19 cellular contexts compared by ENCODE assay signal in genomic region chr2:220646424-220646823, GRCh38.
DNase-seq lines count a peak whose midpoint lies in the region; ATAC-seq and TF ChIP-seq lines count a peak whose summit lies in the region.
"Had no signal": no experiment of that assay in that cellular context is flagged by ENCODE, and none has a peak within 500 bp of the region (broad histone marks: within the 10 kb centered on the region; RNA-seq: fewer than 3 reads in every experiment).

No MANE protein-coding gene starts in this region.

- H3K36me3 ChIP-seq in Karpas-422 (ENCODE audit: insufficient read depth, low read length) = no peaks in the 10 kb centered on the region

- H3K9me3 ChIP-seq in Karpas-422 (ENCODE audit: low read length) = no peaks in the 10 kb centered on the region

- no peaks in the 10 kb centered on the region for H4K20me1 ChIP-seq in Karpas-422 (ENCODE audit: insufficient read depth, low read depth, low read length)

- H3K4me2 ChIP-seq in Karpas-422 (ENCODE audit: low read depth, low read length, poor library complexity, severe bottlenecking) = no peak overlapping the region

- no peak overlapping the region for H3K27ac Mint-ChIP-seq in activated naive CD4-positive, alpha-beta T cell treated with anti-CD3 and anti-CD28 coated beads for 36 hours
- H3K27ac Mint-ChIP-seq in neural crest cell (ENCODE audit: unreplicated experiment) = peak overlapping the region; percentile 15
- no peak overlapping the region for H3K27ac Mint-ChIP-seq in T-helper 2 cell treated with Interferon-gamma antibody and Interleukin-4, amounts not matched to agents 5 μg/mL and 100 μg/mL, for 36 hours
- H3K27ac Mint-ChIP-seq: activated CD4-positive, alpha-beta T cell treated with anti-CD3 and anti-CD28 coated beads for 36 hours; activated naive CD8-positive, alpha-beta T cell treated with anti-CD3 and anti-CD28 coated beads, Interleukin-2, amount 10 ng/mL, durations not matched to agents 7 days and 5 days; natural killer cell treated with Interleukin-12 subunit alpha and Interleukin-12 subunit beta and Interleukin-15 and Interleukin-18, amount 100 ng/mL, for 72 hours; stimulated activated naive CD8-positive, alpha-beta T cell treated with anti-CD3 and anti-CD28 coated beads, Interleukin-15, amount 100 ng/mL, for 72 hours had no signal

- peaks cover 12% of the 10 kb centered on the region for H3K4me1 Mint-ChIP-seq in activated naive CD4-positive, alpha-beta T cell treated with anti-CD3 and anti-CD28 coated beads for 36 hours (ENCODE audit: low read depth)
- H3K4me1 Mint-ChIP-seq in neural crest cell = peaks cover 4% of the 10 kb centered on the region
- H3K4me1 Mint-ChIP-seq in T-helper 2 cell treated with Interferon-gamma antibody and Interleukin-4, amounts not matched to agents 5 μg/mL and 100 μg/mL, for 36 hours (ENCODE audit: low read depth) = peaks cover 1% of the 10 kb centered on the region
- H3K4me1 Mint-ChIP-seq: stimulated activated naive CD8-positive, alpha-beta T cell treated with anti-CD3 and anti-CD28 coated beads, Interleukin-15, amount 100 ng/mL, for 72 hours had no signal

- no peak overlapping the region for H2AFZ ChIP-seq in Karpas-422 (ENCODE audit: low read length)

- H3K79me2 ChIP-seq in Karpas-422 (ENCODE audit: low read length) = no peaks in the 10 kb centered on the region

- intact Hi-C loops in activated naive CD4-positive, alpha-beta T cell treated with anti-CD3 and anti-CD28 coated beads for 36 hours (cut with micrococcal nuclease) = no loop called here

- H3K4me1 ChIP-seq in Karpas-422 (ENCODE audit: low read length) = peaks cover 7% of the 10 kb centered on the region

- H3K27ac ChIP-seq in Karpas-422 (ENCODE audit: low read length) = no peak overlapping the region
- H3K27ac ChIP-seq: 22Rv1, dorsolateral prefrontal cortex had no signal

- H3K4me3 ChIP-seq in Karpas-422 (ENCODE audit: low read length) = no peak overlapping the region
- H3K4me3 ChIP-seq: dorsolateral prefrontal cortex, lung had no signal

- peak; percentile 4 for DNase-seq in activated naive CD4-positive, alpha-beta T cell treated with anti-CD3 and anti-CD28 coated beads for 36 hours
- DNase-seq in activated naive CD4-positive, alpha-beta T cell treated with Interleukin-2 at 50 U/mL for 16 hours = no peak
- DNase-seq in neural crest cell (ENCODE audit: low read depth, low spot score) (no peak), Karpas-422 (no peak), AG20443 (ENCODE audit: low spot score) (no peak)
- no peak for DNase-seq in T-helper 2 cell treated with Interferon-gamma antibody and Interleukin-4, amounts not matched to agents 5 μg/mL and 100 μg/mL, for 36 hours (ENCODE audit: low spot score)
- DNase-seq: activated CD4-positive, alpha-beta T cell treated with anti-CD3 and anti-CD28 coated beads for 36 hours; activated CD8-positive, alpha-beta memory T cell treated with anti-CD3 and anti-CD28 coated beads, Interleukin-2, amount 50 U/mL, for 4 hours; activated naive CD8-positive, alpha-beta T cell treated with anti-CD3 and anti-CD28 coated beads, Interleukin-2, amount 10 ng/mL, durations not matched to agents 7 days and 5 days; dorsolateral prefrontal cortex; head of caudate nucleus; NCI-H187 treated with DMSO at 0.1 percent for 48 hours; SHP77 treated with DMSO at 0.1 percent for 48 hours; stimulated activated naive CD8-positive, alpha-beta T cell treated with anti-CD3 and anti-CD28 coated beads, Interleukin-15, amount 100 ng/mL, for 72 hours had no signal

- no peaks in the 10 kb centered on the region for H3K9me3 Mint-ChIP-seq in activated naive CD4-positive, alpha-beta T cell treated with anti-CD3 and anti-CD28 coated beads for 36 hours
- no peaks in the 10 kb centered on the region for H3K9me3 Mint-ChIP-seq in neural crest cell
- H3K9me3 Mint-ChIP-seq in T-helper 2 cell treated with Interferon-gamma antibody and Interleukin-4, amounts not matched to agents 5 μg/mL and 100 μg/mL, for 36 hours = no peaks in the 10 kb centered on the region
- H3K9me3 Mint-ChIP-seq: activated naive CD8-positive, alpha-beta T cell treated with anti-CD3 and anti-CD28 coated beads, Interleukin-2, amount 10 ng/mL, durations not matched to agents 7 days and 5 days; natural killer cell treated with Interleukin-12 subunit alpha and Interleukin-12 subunit beta and Interleukin-15 and Interleukin-18, amount 100 ng/mL, for 72 hours; stimulated activated naive CD8-positive, alpha-beta T cell treated with anti-CD3 and anti-CD28 coated beads, Interleukin-15, amount 100 ng/mL, for 72 hours had no signal

- no peak overlapping the region for H3K4me3 Mint-ChIP-seq in activated naive CD4-positive, alpha-beta T cell treated with anti-CD3 and anti-CD28 coated beads for 36 hours
- no peak overlapping the region for H3K4me3 Mint-ChIP-seq in neural crest cell
- no peak overlapping the region for H3K4me3 Mint-ChIP-seq in T-helper 2 cell treated with Interferon-gamma antibody and Interleukin-4, amounts not matched to agents 5 μg/mL and 100 μg/mL, for 36 hours
- H3K4me3 Mint-ChIP-seq: activated CD4-positive, alpha-beta T cell treated with anti-CD3 and anti-CD28 coated beads for 36 hours; activated naive CD8-positive, alpha-beta T cell treated with anti-CD3 and anti-CD28 coated beads, Interleukin-2, amount 10 ng/mL, durations not matched to agents 7 days and 5 days; natural killer cell treated with Interleukin-12 subunit alpha and Interleukin-12 subunit beta and Interleukin-15 and Interleukin-18, amount 100 ng/mL, for 72 hours; stimulated activated naive CD8-positive, alpha-beta T cell treated with anti-CD3 and anti-CD28 coated beads, Interleukin-15, amount 100 ng/mL, for 72 hours had no signal

- ATAC-seq in GM21723 (IDR thresholded peaks at IDR 0.05; ENCODE audit: unreplicated experiment) (peak; percentile 79), HG03457 (IDR thresholded peaks at IDR 0.05; ENCODE audit: unreplicated experiment) (peak; percentile 59)
- ATAC-seq: activated CD4-positive, alpha-beta T cell treated with anti-CD3 and anti-CD28 coated beads for 36 hours; natural killer cell treated with Interleukin-12 subunit alpha and Interleukin-12 subunit beta and Interleukin-15 and Interleukin-18, amount 100 ng/mL, for 72 hours; stimulated activated naive CD8-positive, alpha-beta T cell treated with anti-CD3 and anti-CD28 coated beads, Interleukin-15, amount 100 ng/mL, for 72 hours had no signal

- no peaks in the 10 kb centered on the region for H3K27me3 ChIP-seq in Karpas-422 (ENCODE audit: low read length)
- H3K27me3 ChIP-seq: dorsolateral prefrontal cortex had no signal

- H3K9me2 ChIP-seq in Karpas-422 (replicated peaks; ENCODE audit: insufficient read depth, low read length) = no peaks in the 10 kb centered on the region

- H3K9ac ChIP-seq in Karpas-422 (ENCODE audit: low read length) = no peak overlapping the region

- CTCF ChIA-PET in activated naive CD4-positive, alpha-beta T cell treated with anti-CD3 and anti-CD28 coated beads for 36 hours (lab: Charles Lee) = no interaction called here

- no peaks in the 10 kb centered on the region for H3K36me3 Mint-ChIP-seq in activated naive CD4-positive, alpha-beta T cell treated with anti-CD3 and anti-CD28 coated beads for 36 hours (ENCODE audit: low read depth)
- H3K36me3 Mint-ChIP-seq in neural crest cell (ENCODE audit: low read depth) = no peaks in the 10 kb centered on the region
- H3K36me3 Mint-ChIP-seq in T-helper 2 cell treated with Interferon-gamma antibody and Interleukin-4, amounts not matched to agents 5 μg/mL and 100 μg/mL, for 36 hours (ENCODE audit: low read depth) = no peaks in the 10 kb centered on the region
- H3K36me3 Mint-ChIP-seq: activated naive CD8-positive, alpha-beta T cell treated with anti-CD3 and anti-CD28 coated beads, Interleukin-2, amount 10 ng/mL, durations not matched to agents 7 days and 5 days; natural killer cell treated with Interleukin-12 subunit alpha and Interleukin-12 subunit beta and Interleukin-15 and Interleukin-18, amount 100 ng/mL, for 72 hours had no signal

- H3K27me3 Mint-ChIP-seq in activated naive CD4-positive, alpha-beta T cell treated with anti-CD3 and anti-CD28 coated beads for 36 hours (ENCODE audit: low read depth) = peaks cover 3% of the 10 kb centered on the region
- H3K27me3 Mint-ChIP-seq in neural crest cell (ENCODE audit: low read depth) = peaks cover 6% of the 10 kb centered on the region
- H3K27me3 Mint-ChIP-seq in T-helper 2 cell treated with Interferon-gamma antibody and Interleukin-4, amounts not matched to agents 5 μg/mL and 100 μg/mL, for 36 hours (ENCODE audit: low read depth) = peaks cover 2% of the 10 kb centered on the region
- H3K27me3 Mint-ChIP-seq: activated naive CD8-positive, alpha-beta T cell treated with anti-CD3 and anti-CD28 coated beads, Interleukin-2, amount 10 ng/mL, durations not matched to agents 7 days and 5 days; natural killer cell treated with Interleukin-12 subunit alpha and Interleukin-12 subunit beta and Interleukin-15 and Interleukin-18, amount 100 ng/mL, for 72 hours had no signal

- no peak for TF ChIP-seq CTCF in neural crest cell (conservative IDR thresholded peaks at IDR 0.05)
